In the genomic region with DNA sequence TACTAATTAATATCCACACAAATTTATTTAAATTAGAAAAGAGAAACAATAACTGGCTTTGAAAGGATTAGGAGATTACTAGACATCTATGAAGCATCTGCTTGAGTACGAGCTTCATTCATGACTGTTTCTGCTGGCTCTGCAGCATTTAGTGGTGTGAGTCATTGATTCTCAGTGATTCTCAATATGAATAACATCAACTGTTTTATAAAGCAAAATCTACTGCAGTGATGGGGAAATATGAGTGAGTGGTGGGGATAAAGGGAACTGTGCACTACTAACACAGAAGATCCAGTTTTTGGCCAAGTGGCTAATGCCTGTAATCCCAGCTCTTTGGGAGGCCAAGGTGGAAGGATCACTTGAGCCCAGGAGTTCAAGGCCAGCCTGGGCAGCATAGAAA, we compare ENCODE assay signal across 9 cellular contexts. TPM values are rescaled to one million over a fixed set of nuclear protein-coding genes. Genes with fewer than 3 reads are reported as not detected.
DNase-seq lines count a peak whose midpoint lies in the region; ATAC-seq and FAIRE-seq lines count a peak whose summit lies in the region.
"Had no signal": no experiment of that assay in that cellular context is flagged by ENCODE, and none has a peak within 500 bp of the region (broad histone marks: within the 10 kb centered on the region; RNA-seq: fewer than 3 reads in every experiment).

No MANE protein-coding gene starts in this region.

- in situ Hi-C loops in ACHN (cut with HindIII; ENCODE audit: low pct_ligation_motif_present, low pct_unique_long_range_greater_than_20kb, low sequenced_read_pairs): no loop called here

- peaks cover 85% of the 10 kb centered on the region for H3K4me1 Mint-ChIP-seq in activated naive CD8-positive, alpha-beta T cell (ENCODE audit: low read depth)
- peaks cover 94 to 95% of the 10 kb centered on the region in 2 donors for H3K4me1 Mint-ChIP-seq in immature natural killer cell

- no peaks in the 10 kb centered on the region for H3K27me3 Mint-ChIP-seq in activated naive CD8-positive, alpha-beta T cell
- peaks cover 0 to 13% (median 6%) of the 10 kb centered on the region in 3 donors for H3K27me3 Mint-ChIP-seq in immature natural killer cell (ENCODE audit: low read depth in 3 of 3)

- ATAC-seq in HG02678 (IDR thresholded peaks at IDR 0.05; ENCODE audit: unreplicated experiment): no peak
- ATAC-seq in HG03175 (IDR thresholded peaks at IDR 0.05; ENCODE audit: unreplicated experiment): no peak
- ATAC-seq: left lobe of liver had no signal

- H3K9me3 Mint-ChIP-seq in activated naive CD8-positive, alpha-beta T cell (ENCODE audit: low read depth): no peaks in the 10 kb centered on the region
- H3K9me3 Mint-ChIP-seq in immature natural killer cell: no peaks in the 10 kb centered on the region

- DNase-seq in AG08395 (ENCODE audit: low spot score) (peak; percentile 63), GM18507 (ENCODE audit: extremely low spot score, insufficient read length, low read depth) (no peak), immature natural killer cell (no peak), islet precursor cell (no peak), ACHN (no peak)

- peak overlapping the region; percentile 65 for H3K4me3 Mint-ChIP-seq in activated naive CD8-positive, alpha-beta T cell
- peak overlapping the region; percentile 31 to 80 (median 68) for H3K4me3 Mint-ChIP-seq in immature natural killer cell

- FAIRE-seq in GM18507 (lab: Jason Lieb, UNC): peak; percentile 66

- peak overlapping the region; percentile 99 for H3K27ac Mint-ChIP-seq in activated naive CD8-positive, alpha-beta T cell
- H3K27ac Mint-ChIP-seq in immature natural killer cell: peak overlapping the region; percentile 83 to 99 (median 97)

- H3K36me3 Mint-ChIP-seq in activated naive CD8-positive, alpha-beta T cell: peaks cover 8% of the 10 kb centered on the region
- no peaks in the 10 kb centered on the region for H3K36me3 Mint-ChIP-seq in immature natural killer cell

RNA-seq across cellular contexts. Expression of gene FNBP1, which starts 8.4 kb away (rescaled TPM):
- polyA plus RNA-seq in immature natural killer cell: 100 to 1,000 TPM; 113 to 136 (median 135) TPM

RNA-seq across cellular contexts. Expression of gene GPR107, which starts 19.1 kb away (rescaled TPM):
- 1 to 10 TPM; 3.4 to 9.5 (median 5.9) TPM for polyA plus RNA-seq in immature natural killer cell
